ENCODE assay signal across 1 cellular context in genomic region chr5:145681686-145682085, GRCh38.
TF ChIP-seq lines count a peak whose summit lies in the region.

No MANE protein-coding gene starts in this region.

TF ChIP-seq in HepG2, 621 proteins besides CTCF, POLR2A, EP300 and RAD21 (continued from another document and continues in another):
- TF ChIP-seq STAT6 (CRISPR knock-in tag; IDR thresholded peaks at IDR 0.05; ENCODE audit: borderline replicate concordance) (no peak), SCMH1 (CRISPR knock-in tag; IDR thresholded peaks at IDR 0.05; ENCODE audit: borderline replicate concordance) (no peak), ZBTB40 (IDR thresholded peaks at IDR 0.05) (no peak), ZBTB40 (CRISPR knock-in tag; IDR thresholded peaks at IDR 0.05) (no peak; the same call in 1 of the 2 replicates), ZNF687 (CRISPR knock-in tag; IDR thresholded peaks at IDR 0.05) (no peak), MIER3 (CRISPR knock-in tag; IDR thresholded peaks at IDR 0.05; ENCODE audit: borderline replicate concordance) (no peak; the same call in 1 of the 2 replicates), ZNF24 (IDR thresholded peaks at IDR 0.05) (peak; percentile 53; the same call in 1 of the 2 replicates), TAF15 (IDR thresholded peaks at IDR 0.05; ENCODE audit: low read depth, low read length, poor library complexity, severe bottlenecking) (no peak), NONO (IDR thresholded peaks at IDR 0.05) (no peak), NONO (CRISPR knock-in tag; conservative IDR thresholded peaks at IDR 0.05) (no peak), TIGD3 (CRISPR knock-in tag; IDR thresholded peaks at IDR 0.05; ENCODE audit: borderline replicate concordance) (no peak), IKZF5 (CRISPR knock-in tag; IDR thresholded peaks at IDR 0.05) (no peak), ZBTB46 (CRISPR knock-in tag; IDR thresholded peaks at IDR 0.05; ENCODE audit: borderline replicate concordance) (no peak), KDM4B (CRISPR knock-in tag; IDR thresholded peaks at IDR 0.05) (0 out of 2 replicates have a peak, but pooled peaks have one; percentile 29), ZNF691 (CRISPR knock-in tag; IDR thresholded peaks at IDR 0.05; ENCODE audit: borderline replicate concordance, low read depth) (no peak), ZNF142 (CRISPR knock-in tag; IDR thresholded peaks at IDR 0.05) (no peak), ZNF136 (CRISPR knock-in tag; IDR thresholded peaks at IDR 0.05; ENCODE audit: low read depth) (no peak), ZKSCAN1 (IDR thresholded peaks at IDR 0.05; ENCODE audit: low read length) (no peak), KDM5A (IDR thresholded peaks at IDR 0.05; ENCODE audit: borderline replicate concordance, low read length) (no peak), FOXA3 (CRISPR knock-in tag; IDR thresholded peaks at IDR 0.05) (peak; percentile 95), ZNF34 (CRISPR knock-in tag; IDR thresholded peaks at IDR 0.05; ENCODE audit: borderline replicate concordance) (no peak), FIP1L1 (IDR thresholded peaks at IDR 0.05; ENCODE audit: borderline replicate concordance, insufficient read depth, low read depth, low read length) (no peak), ZFP62 (CRISPR knock-in tag; IDR thresholded peaks at IDR 0.05) (no peak), NR2F2 (IDR thresholded peaks at IDR 0.05; ENCODE audit: borderline replicate concordance, low read depth) (no peak)
